1 cellular context compared by ENCODE assay signal in the genomic region with DNA sequence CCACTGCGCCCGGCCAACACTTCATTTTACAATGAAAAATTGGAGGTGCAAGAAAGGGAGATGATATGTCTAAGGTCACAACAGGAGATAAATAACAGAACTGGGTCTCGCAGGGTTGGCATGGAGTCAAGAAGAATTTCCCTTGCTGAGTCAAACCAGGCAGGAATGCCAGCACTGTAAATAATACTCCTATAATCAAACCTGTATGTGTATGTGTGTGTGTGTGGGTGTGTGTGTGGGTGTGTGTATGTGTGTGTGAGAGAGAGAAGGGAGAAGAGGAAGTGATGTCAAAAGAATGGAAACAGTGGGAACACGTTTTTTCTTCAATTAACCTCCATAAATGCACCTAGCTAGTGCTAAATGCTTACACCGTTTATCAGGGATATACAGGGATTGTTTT.
TF ChIP-seq lines count a peak whose summit lies in the region.

No MANE protein-coding gene starts in this region.

TF ChIP-seq in H1, 55 proteins besides CTCF, POLR2A, EP300 and RAD21:
- TF ChIP-seq ZNF274 (IDR thresholded peaks at IDR 0.05; ENCODE audit: borderline replicate concordance, extremely low read depth, low read length) (no peak), KDM5A (IDR thresholded peaks at IDR 0.05; ENCODE audit: low read length) (no peak), SP1 (IDR thresholded peaks at IDR 0.05; ENCODE audit: low read depth, low read length) (no peak), CBX8 (IDR thresholded peaks at IDR 0.05; ENCODE audit: borderline replicate concordance, low read depth, low read length) (no peak), CEBPB (IDR thresholded peaks at IDR 0.05; ENCODE audit: low read depth, low read length) (no peak)
